Comparison of ENCODE assay signal across 25 cellular contexts in genomic region chr18:955379-956066, GRCh38. TPM values are rescaled to one million over a fixed set of nuclear protein-coding genes. Genes with fewer than 3 reads are reported as not detected.
A peak's percentile ranks its signal among the peaks of the same experiment; 100 is the strongest.
DNase-seq lines count a peak whose midpoint lies in the region; ATAC-seq, FAIRE-seq and TF ChIP-seq lines count a peak whose summit lies in the region.
"Had no signal": no experiment of that assay in that cellular context is flagged by ENCODE, and none has a peak within 500 bp of the region (broad histone marks: within the 10 kb centered on the region; RNA-seq: fewer than 3 reads in every experiment).

No MANE protein-coding gene starts in this region.

- H3K27me3 ChIP-seq in HepG2 (ENCODE audit: control insufficient read depth in 1 of 2, insufficient read depth in 2 of 2, low read length in 2 of 2) (no peaks in the 10 kb centered on the region), right lobe of liver (no peaks in the 10 kb centered on the region)
- no peaks in the 10 kb centered on the region for H3K27me3 ChIP-seq in CD8-positive, alpha-beta memory T cell (ENCODE audit: insufficient read depth, low read length, poor library complexity, severe bottlenecking)
- H3K27me3 ChIP-seq in effector memory CD4-positive, alpha-beta T cell (replicated peaks; ENCODE audit: control insufficient read depth, insufficient read depth, low read length, poor library complexity, severe bottlenecking): no peaks in the 10 kb centered on the region
- H3K27me3 ChIP-seq: BE2C had no signal

- peaks cover 4 to 21% of the 10 kb centered on the region in 2 donors for H3K27me3 Mint-ChIP-seq in CD8-positive, alpha-beta memory T cell

- no peak overlapping the region for H3K4me3 ChIP-seq in HepG2 (replicated peaks in 1 of 3; ENCODE audit: insufficient read depth in 1 of 3, low read depth in 2 of 3, low read length in 3 of 3)
- no peak overlapping the region for H3K4me3 ChIP-seq in right lobe of liver
- H3K4me3 ChIP-seq in CD8-positive, alpha-beta memory T cell (ENCODE audit: low read length): no peak overlapping the region
- H3K4me3 ChIP-seq in effector memory CD4-positive, alpha-beta T cell (ENCODE audit: insufficient read depth, low read depth, low read length, poor library complexity, severe bottlenecking): no peak overlapping the region
- H3K4me3 ChIP-seq: GM12878, HAP-1 had no signal

- H3K79me2 ChIP-seq in HepG2 (ENCODE audit: insufficient read depth, low read length): no peaks in the 10 kb centered on the region

- no peak overlapping the region for H3K27ac Mint-ChIP-seq in CD8-positive, alpha-beta memory T cell

- no peaks in the 10 kb centered on the region for H3K4me1 Mint-ChIP-seq in CD8-positive, alpha-beta memory T cell

- in situ Hi-C loops in HepG2 (cut with HindIII; ENCODE audit: extremely low pct_ligation_motif_present, low pct_unique_long_range_greater_than_20kb): no loop called here

- CTCF ChIA-PET in HepG2 (lab: Yijun Ruan, JAX; ENCODE audit: low intra/inter-chr PET ratio, low total read pairs): no interaction called here
- CTCF ChIA-PET in CD8-positive, alpha-beta memory T cell (lab: Charles Lee): interaction anchor here (1.3 kb wide), 1 partner anchor 9 kb away, joined by 6 read pairs; no protein-coding TSS in a partner anchor

- no peak overlapping the region for H3K4me3 Mint-ChIP-seq in CD8-positive, alpha-beta memory T cell

- H3K4me1 ChIP-seq in HepG2 (ENCODE audit: insufficient read depth, low read length) (peaks cover 14% of the 10 kb centered on the region), right lobe of liver (no peaks in the 10 kb centered on the region)
- no peaks in the 10 kb centered on the region for H3K4me1 ChIP-seq in CD8-positive, alpha-beta memory T cell (ENCODE audit: insufficient read depth, low read length)
- no peaks in the 10 kb centered on the region for H3K4me1 ChIP-seq in effector memory CD4-positive, alpha-beta T cell (ENCODE audit: control insufficient read depth, insufficient read depth, low read length, poor library complexity, severe bottlenecking)
- H3K4me1 ChIP-seq: BE2C, HAP-1 had no signal

- H3K36me3 Mint-ChIP-seq in CD8-positive, alpha-beta memory T cell: no peaks in the 10 kb centered on the region

- H3K9me3 Mint-ChIP-seq in CD8-positive, alpha-beta memory T cell: peaks cover 0 to 2% (median 0%) of the 10 kb centered on the region in 5 donors

- peak overlapping the region; percentile 5; the same call in 1 of the 2 replicates for H3K4me2 ChIP-seq in HepG2 (ENCODE audit: low read depth, low read length)

- ATAC-seq in HepG2: peak; percentile 68
- ATAC-seq in right lobe of liver: no peak
- ATAC-seq: GM12878 had no signal

- H3K9me3 ChIP-seq in HepG2 (ENCODE audit: low read length): no peaks in the 10 kb centered on the region
- H3K9me3 ChIP-seq in right lobe of liver: no peaks in the 10 kb centered on the region
- H3K9me3 ChIP-seq in CD8-positive, alpha-beta memory T cell (ENCODE audit: low read length): no peaks in the 10 kb centered on the region
- no peaks in the 10 kb centered on the region for H3K9me3 ChIP-seq in effector memory CD4-positive, alpha-beta T cell (ENCODE audit: control insufficient read depth, low read length)
- H3K9me3 ChIP-seq: BE2C, HAP-1 had no signal

- TF ChIP-seq CTCF in HepG2 (CRISPR knock-in tag; IDR thresholded peaks at IDR 0.05): no peak
- no peak for TF ChIP-seq CTCF in right lobe of liver (IDR thresholded peaks at IDR 0.05)

- TF ChIP-seq POLR2A in HepG2 (IDR thresholded peaks at IDR 0.05; ENCODE audit: insufficient read depth in 1 of 2, low read depth in 2 of 2, low read length in 2 of 2) (no peak), right lobe of liver (IDR thresholded peaks at IDR 0.05) (no peak)

- BruUV-seq in HepG2 (replicated peaks; lab: Mats Ljungman, UMichigan): no TSS peak

- FAIRE-seq in HepG2 (lab: Jason Lieb, UNC) (no peak), RCC 7860 (lab: Jason Lieb, UNC) (no peak)
- FAIRE-seq: GM12878 had no signal

- DNase-seq in HepG2 (ENCODE audit: low spot score) (peak; percentile 15), right lobe of liver (no peak), RCC 7860 (ENCODE audit: low spot score) (peak; percentile 45), kidney tubule cell (ENCODE audit: low spot score) (peak; percentile 79), retina (no peak), UCSD-AML1 (lab: John Stamatoyannopoulos, UW; ENCODE audit: unreplicated experiment) (no peak)
- DNase-seq in CD8-positive, alpha-beta memory T cell: no peak
- no peak for DNase-seq in effector memory CD4-positive, alpha-beta T cell
- DNase-seq: BE2C, DMS79, EL, GDM1, GOT3, IMR-90, KG1, MM.1S, NCI-H2029, NCI-H526 treated with DMSO at 0.1 percent for 48 hours, SHP77 had no signal

- no peaks in the 10 kb centered on the region for H4K20me1 ChIP-seq in HepG2 (ENCODE audit: insufficient read depth, low read length)

- H3K27ac ChIP-seq in HepG2 (ENCODE audit: extremely low read length, insufficient read depth, low read length): no peak overlapping the region
- H3K27ac ChIP-seq in right lobe of liver: no peak overlapping the region
- H3K27ac ChIP-seq in CD8-positive, alpha-beta memory T cell (ENCODE audit: low read depth, low read length): no peak overlapping the region
- no peak overlapping the region for H3K27ac ChIP-seq in effector memory CD4-positive, alpha-beta T cell (ENCODE audit: insufficient read depth, low read length, poor library complexity, severe bottlenecking)
- H3K27ac ChIP-seq: 22Rv1, RWPE1 had no signal

- H3K36me3 ChIP-seq in HepG2 (replicated peaks in 1 of 2; ENCODE audit: control insufficient read depth in 1 of 2, insufficient read depth in 2 of 2, low read length in 2 of 2): no peaks in the 10 kb centered on the region
- no peaks in the 10 kb centered on the region for H3K36me3 ChIP-seq in right lobe of liver
- H3K36me3 ChIP-seq in CD8-positive, alpha-beta memory T cell (ENCODE audit: insufficient read depth, low read length): no peaks in the 10 kb centered on the region
- no peaks in the 10 kb centered on the region for H3K36me3 ChIP-seq in effector memory CD4-positive, alpha-beta T cell (ENCODE audit: control insufficient read depth, insufficient read depth, low read length)
- H3K36me3 ChIP-seq: BE2C, HAP-1 had no signal

- 5% methylated on average over 6 of the region's 6 CpGs for WGBS in HepG2 (ENCODE audit: low lambda C conversion rate)
- WGBS in right lobe of liver (ENCODE audit: insufficient coverage, low coverage, low lambda C conversion rate, missing lambda C conversion rate): 21% methylated on average over 6 of the region's 6 CpGs

- TF ChIP-seq RAD21 in HepG2 (CRISPR knock-in tag; IDR thresholded peaks at IDR 0.05): no peak

- H3K9ac ChIP-seq in HepG2 (ENCODE audit: insufficient read depth, low read depth, low read length): no peak overlapping the region

- no peak overlapping the region for H2AFZ ChIP-seq in HepG2 (ENCODE audit: low read length)

- intact Hi-C loops in HepG2 (cut with micrococcal nuclease; ENCODE audit: unreplicated experiment) (no loop called here), right lobe of liver (cut with DNase I) (no loop called here)

- no peak for TF ChIP-seq EP300 in HepG2 (IDR thresholded peaks at IDR 0.05; ENCODE audit: low read depth in 2 of 2, low read length in 2 of 2)
- no peak for TF ChIP-seq EP300 in HepG2 (CRISPR knock-in tag; IDR thresholded peaks at IDR 0.05; ENCODE audit: borderline replicate concordance)

- POLR2A ChIA-PET in HepG2 (lab: Yijun Ruan, JAX): no interaction called here
- POLR2A ChIA-PET in CD8-positive, alpha-beta memory T cell (lab: Charles Lee): no interaction called here

RNA-seq across cellular contexts. Expression of gene ADCYAP1, which starts 50.9 kb away (rescaled TPM):
- not detected in 2 replicates for total RNA-seq in HepG2 (2016; rRNA removed; fragmentation: Illumina TruSeq; extraction: Trizol)
- not detected in 2 replicates for total RNA-seq in HepG2 (2016; cell fraction: cytosol; rRNA removed; fragmentation: Illumina TruSeq; extraction: Trizol; ENCODE audit: low read depth)
- not detected in 2 replicates for total RNA-seq in HepG2 (2016; cell fraction: insoluble cytoplasmic fraction; rRNA removed; fragmentation: Illumina TruSeq; extraction: Trizol)
- total RNA-seq in HepG2 (2016; cell fraction: membrane; rRNA removed; fragmentation: Illumina TruSeq; extraction: Trizol): not detected in 2 replicates
- not detected in 2 replicates for total RNA-seq in HepG2 (2016; cell fraction: nucleus; rRNA removed; fragmentation: Illumina TruSeq; extraction: Trizol)
- polyA plus RNA-seq in HepG2 (2011; rRNA removed): not detected in 2 replicates
- polyA plus RNA-seq in HepG2 (2011; cell fraction: cytosol; rRNA removed): not detected in 2 replicates
- not detected in 2 replicates for polyA plus RNA-seq in HepG2 (2011; cell fraction: nucleus; rRNA removed)
- polyA plus RNA-seq in HepG2 (2012): not detected in 2 replicates
- polyA plus RNA-seq in HepG2 (2016; cell fraction: cytosol; fragmentation: Illumina TruSeq; extraction: Trizol; ENCODE audit: low read depth): not detected in 2 replicates
- polyA plus RNA-seq in HepG2 (2016; cell fraction: insoluble cytoplasmic fraction; fragmentation: Illumina TruSeq; extraction: Trizol; ENCODE audit: low read depth): not detected in 2 replicates
- polyA plus RNA-seq in HepG2 (2016; cell fraction: membrane; fragmentation: Illumina TruSeq; extraction: Trizol; ENCODE audit: low read depth): not detected in 2 replicates
- polyA plus RNA-seq in HepG2 (2016; cell fraction: nucleus; fragmentation: Illumina TruSeq; extraction: Trizol; ENCODE audit: insufficient read depth, low read depth): not detected in 2 replicates
- not detected in 2 replicates for polyA minus RNA-seq in HepG2 (2011; rRNA and poly(A)+ RNA removed; ENCODE audit: low replicate concordance)
- polyA minus RNA-seq in HepG2 (2011; cell fraction: cytosol; rRNA and poly(A)+ RNA removed): not detected in 2 replicates
- polyA minus RNA-seq in HepG2 (2011; cell fraction: nucleus; rRNA and poly(A)+ RNA removed): not detected in 2 replicates
- total RNA-seq in right lobe of liver: under 1 TPM in 1 of 6 experiments, not detected in 5; 0.12 TPM
- not detected for total RNA-seq in CD8-positive, alpha-beta memory T cell
- not detected for polyA plus RNA-seq in CD8-positive, alpha-beta memory T cell
- total RNA-seq: GM12878, HT1080, IMR-90, SK-MEL-5 had no signal
- polyA plus RNA-seq: IMR-90 had no signal

Comparison
In these comparisons a context has a peak if more than half of its experiments do, and no peak if none do; other contexts are left out.
1. DNase-seq: peak in HepG2 (single experiment), RCC 7860 (single experiment) and kidney tubule cell (single experiment); none in right lobe of liver (0 of 3), retina (single experiment), CD8-positive, alpha-beta memory T cell (0 of 5), UCSD-AML1 (single experiment) and effector memory CD4-positive, alpha-beta T cell (0 of 3).